ENCODE assay signal across 1 cellular context in the genomic region with DNA sequence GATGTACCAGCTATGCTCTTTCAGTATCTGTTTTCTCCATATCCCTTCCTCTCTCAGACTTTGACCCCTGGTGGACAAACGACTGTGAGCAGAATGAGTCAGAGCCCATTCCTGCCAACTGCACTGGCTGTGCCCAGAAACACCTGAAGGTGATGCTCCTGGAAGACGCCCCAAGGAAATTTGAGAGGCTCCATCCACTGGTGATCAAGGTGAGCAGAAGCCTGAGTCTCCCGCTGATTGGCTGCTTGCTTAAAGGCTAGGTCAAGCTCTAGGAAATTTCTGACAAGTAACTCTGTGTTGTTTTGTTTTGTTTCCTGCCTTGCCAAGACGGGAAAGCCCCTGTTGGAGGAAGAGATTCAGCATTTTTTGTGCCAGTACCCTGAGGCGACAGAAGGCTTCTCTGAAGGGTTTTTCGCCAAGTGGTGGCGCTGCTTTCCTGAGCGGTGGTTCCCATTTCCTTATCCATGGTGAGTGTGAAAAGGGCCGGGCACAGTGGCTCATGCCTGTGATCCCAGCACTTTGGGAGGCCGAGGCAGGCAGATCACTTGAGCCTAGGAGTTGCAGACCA.
TF ChIP-seq lines count a peak whose summit lies in the region.

No MANE protein-coding gene starts in this region.

TF ChIP-seq in GM23338, 12 proteins besides CTCF, POLR2A, EP300 and RAD21 (continued from another document):
- TF ChIP-seq, protein P1, sequence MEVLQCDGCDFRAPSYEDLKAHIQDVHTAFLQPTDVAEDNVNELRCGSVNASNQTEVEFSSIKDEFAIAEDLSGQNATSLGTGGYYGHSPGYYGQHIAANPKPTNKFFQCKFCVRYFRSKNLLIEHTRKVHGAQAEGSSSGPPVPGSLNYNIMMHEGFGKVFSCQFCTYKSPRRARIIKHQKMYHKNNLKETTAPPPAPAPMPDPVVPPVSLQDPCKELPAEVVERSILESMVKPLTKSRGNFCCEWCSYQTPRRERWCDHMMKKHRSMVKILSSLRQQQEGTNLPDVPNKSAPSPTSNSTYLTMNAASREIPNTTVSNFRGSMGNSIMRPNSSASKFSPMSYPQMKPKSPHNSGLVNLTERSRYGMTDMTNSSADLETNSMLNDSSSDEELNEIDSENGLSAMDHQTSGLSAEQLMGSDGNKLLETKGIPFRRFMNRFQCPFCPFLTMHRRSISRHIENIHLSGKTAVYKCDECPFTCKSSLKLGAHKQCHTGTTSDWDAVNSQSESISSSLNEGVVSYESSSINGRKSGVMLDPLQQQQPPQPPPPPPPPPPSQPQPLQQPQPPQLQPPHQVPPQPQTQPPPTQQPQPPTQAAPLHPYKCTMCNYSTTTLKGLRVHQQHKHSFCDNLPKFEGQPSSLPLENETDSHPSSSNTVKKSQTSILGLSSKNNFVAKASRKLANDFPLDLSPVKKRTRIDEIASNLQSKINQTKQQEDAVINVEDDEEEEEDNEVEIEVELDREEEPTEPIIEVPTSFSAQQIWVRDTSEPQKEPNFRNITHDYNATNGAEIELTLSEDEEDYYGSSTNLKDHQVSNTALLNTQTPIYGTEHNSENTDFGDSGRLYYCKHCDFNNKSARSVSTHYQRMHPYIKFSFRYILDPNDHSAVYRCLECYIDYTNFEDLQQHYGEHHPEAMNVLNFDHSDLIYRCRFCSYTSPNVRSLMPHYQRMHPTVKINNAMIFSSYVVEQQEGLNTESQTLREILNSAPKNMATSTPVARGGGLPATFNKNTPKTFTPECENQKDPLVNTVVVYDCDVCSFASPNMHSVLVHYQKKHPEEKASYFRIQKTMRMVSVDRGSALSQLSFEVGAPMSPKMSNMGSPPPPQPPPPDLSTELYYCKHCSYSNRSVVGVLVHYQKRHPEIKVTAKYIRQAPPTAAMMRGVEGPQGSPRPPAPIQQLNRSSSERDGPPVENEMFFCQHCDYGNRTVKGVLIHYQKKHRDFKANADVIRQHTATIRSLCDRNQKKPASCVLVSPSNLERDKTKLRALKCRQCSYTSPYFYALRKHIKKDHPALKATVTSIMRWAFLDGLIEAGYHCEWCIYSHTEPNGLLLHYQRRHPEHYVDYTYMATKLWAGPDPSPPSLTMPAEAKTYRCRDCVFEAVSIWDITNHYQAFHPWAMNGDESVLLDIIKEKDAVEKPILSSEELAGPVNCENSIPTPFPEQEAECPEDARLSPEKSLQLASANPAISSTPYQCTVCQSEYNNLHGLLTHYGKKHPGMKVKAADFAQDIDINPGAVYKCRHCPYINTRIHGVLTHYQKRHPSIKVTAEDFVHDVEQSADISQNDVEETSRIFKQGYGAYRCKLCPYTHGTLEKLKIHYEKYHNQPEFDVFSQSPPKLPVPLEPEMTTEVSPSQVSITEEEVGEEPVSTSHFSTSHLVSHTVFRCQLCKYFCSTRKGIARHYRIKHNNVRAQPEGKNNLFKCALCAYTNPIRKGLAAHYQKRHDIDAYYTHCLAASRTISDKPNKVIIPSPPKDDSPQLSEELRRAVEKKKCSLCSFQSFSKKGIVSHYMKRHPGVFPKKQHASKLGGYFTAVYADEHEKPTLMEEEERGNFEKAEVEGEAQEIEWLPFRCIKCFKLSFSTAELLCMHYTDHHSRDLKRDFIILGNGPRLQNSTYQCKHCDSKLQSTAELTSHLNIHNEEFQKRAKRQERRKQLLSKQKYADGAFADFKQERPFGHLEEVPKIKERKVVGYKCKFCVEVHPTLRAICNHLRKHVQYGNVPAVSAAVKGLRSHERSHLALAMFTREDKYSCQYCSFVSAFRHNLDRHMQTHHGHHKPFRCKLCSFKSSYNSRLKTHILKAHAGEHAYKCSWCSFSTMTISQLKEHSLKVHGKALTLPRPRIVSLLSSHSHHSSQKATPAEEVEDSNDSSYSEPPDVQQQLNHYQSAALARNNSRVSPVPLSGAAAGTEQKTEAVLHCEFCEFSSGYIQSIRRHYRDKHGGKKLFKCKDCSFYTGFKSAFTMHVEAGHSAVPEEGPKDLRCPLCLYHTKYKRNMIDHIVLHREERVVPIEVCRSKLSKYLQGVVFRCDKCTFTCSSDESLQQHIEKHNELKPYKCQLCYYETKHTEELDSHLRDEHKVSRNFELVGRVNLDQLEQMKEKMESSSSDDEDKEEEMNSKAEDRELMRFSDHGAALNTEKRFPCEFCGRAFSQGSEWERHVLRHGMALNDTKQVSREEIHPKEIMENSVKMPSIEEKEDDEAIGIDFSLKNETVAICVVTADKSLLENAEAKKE (CRISPR knock-in tag; IDR thresholded peaks at IDR 0.05) = 0 out of 2 replicates have a peak, but pooled peaks have one; percentile 10
- no peak for TF ChIP-seq POLR2AphosphoS5 (IDR thresholded peaks at IDR 0.05; ENCODE audit: low read depth)
- TF ChIP-seq REST (IDR thresholded peaks at IDR 0.05; ENCODE audit: unreplicated experiment) = no peak
- TF ChIP-seq JUNB (IDR thresholded peaks at IDR 0.05; ENCODE audit: unreplicated experiment) = no peak
TF ChIP-seq in GM23338: peak in this region for 1.
